In the genomic region with DNA sequence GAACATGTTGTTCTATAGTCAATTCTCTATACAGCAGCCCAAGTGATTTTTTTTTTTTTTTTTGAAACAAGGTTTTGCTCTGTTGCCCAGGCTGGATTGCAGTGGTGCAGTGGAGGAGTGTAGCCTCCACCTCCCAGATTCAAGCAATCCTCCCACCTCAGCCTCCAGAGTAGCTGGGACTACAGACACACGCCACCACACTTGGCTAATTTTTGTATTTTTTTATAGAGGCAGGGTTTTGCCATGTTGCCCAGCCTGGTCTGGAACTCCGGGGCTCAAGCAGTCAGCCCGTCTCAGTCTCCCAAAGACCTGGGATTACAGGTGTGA, we compare ENCODE assay signal across 1 cellular context.
TF ChIP-seq lines count a peak whose summit lies in the region.

No MANE protein-coding gene starts in this region.

TF ChIP-seq in HepG2, 621 proteins besides CTCF, POLR2A, EP300 and RAD21 (continued from another document and continues in another):
- TF ChIP-seq PCBP2 (optimal IDR thresholded peaks at IDR 0.05; ENCODE audit: low read depth, low read length, poor library complexity, severe bottlenecking) (no peak), JUND (CRISPR knock-in tag; IDR thresholded peaks at IDR 0.05) (no peak), NCOA5 (CRISPR knock-in tag; IDR thresholded peaks at IDR 0.05) (no peak), SOX6 (IDR thresholded peaks at IDR 0.05) (no peak), SOX6 (CRISPR knock-in tag; IDR thresholded peaks at IDR 0.05) (0 out of 2 replicates have a peak, but pooled peaks have one; percentile 21), ZNF569 (CRISPR knock-in tag; IDR thresholded peaks at IDR 0.05; ENCODE audit: borderline replicate concordance) (no peak), ZSCAN25 (CRISPR knock-in tag; IDR thresholded peaks at IDR 0.05) (0 out of 2 replicates have a peak, but pooled peaks have one; percentile 26), ZMYM2 (CRISPR knock-in tag; IDR thresholded peaks at IDR 0.05) (0 out of 2 replicates have a peak, but pooled peaks have one; percentile 35), KDM6A (CRISPR knock-in tag; IDR thresholded peaks at IDR 0.05; ENCODE audit: low read depth) (no peak), ATRX (CRISPR knock-in tag; IDR thresholded peaks at IDR 0.05; ENCODE audit: borderline replicate concordance) (no peak), PHB2 (IDR thresholded peaks at IDR 0.05; ENCODE audit: partially characterized antibody) (no peak), ZMYM3 (CRISPR knock-in tag; IDR thresholded peaks at IDR 0.05) (peak; percentile 93), SP140L (CRISPR knock-in tag; IDR thresholded peaks at IDR 0.05; ENCODE audit: borderline replicate concordance) (no peak), ZNF670 (CRISPR knock-in tag; IDR thresholded peaks at IDR 0.05; ENCODE audit: borderline replicate concordance) (no peak), ZNF780A (CRISPR knock-in tag; IDR thresholded peaks at IDR 0.05) (no peak), ZSCAN29 (CRISPR knock-in tag; conservative IDR thresholded peaks at IDR 0.05) (no peak), ZNF253 (CRISPR knock-in tag; IDR thresholded peaks at IDR 0.05; ENCODE audit: borderline replicate concordance) (no peak), EEA1 (CRISPR knock-in tag; IDR thresholded peaks at IDR 0.05; ENCODE audit: borderline replicate concordance) (no peak), ATF7-NPFF (CRISPR knock-in tag; IDR thresholded peaks at IDR 0.05; ENCODE audit: low read depth) (no peak), ZNF326 (CRISPR knock-in tag; IDR thresholded peaks at IDR 0.05; ENCODE audit: borderline replicate concordance) (no peak), TP53 (CRISPR knock-in tag; conservative IDR thresholded peaks at IDR 0.05) (no peak), GPN1 (CRISPR knock-in tag; IDR thresholded peaks at IDR 0.05; ENCODE audit: borderline replicate concordance) (no peak), STAT5B (CRISPR knock-in tag; IDR thresholded peaks at IDR 0.05) (no peak), ZNF383 (CRISPR knock-in tag; IDR thresholded peaks at IDR 0.05; ENCODE audit: borderline replicate concordance) (no peak), ZBTB3 (CRISPR knock-in tag; IDR thresholded peaks at IDR 0.05; ENCODE audit: borderline replicate concordance, low read depth) (peak; percentile 98)
- TF ChIP-seq, protein P1, sequence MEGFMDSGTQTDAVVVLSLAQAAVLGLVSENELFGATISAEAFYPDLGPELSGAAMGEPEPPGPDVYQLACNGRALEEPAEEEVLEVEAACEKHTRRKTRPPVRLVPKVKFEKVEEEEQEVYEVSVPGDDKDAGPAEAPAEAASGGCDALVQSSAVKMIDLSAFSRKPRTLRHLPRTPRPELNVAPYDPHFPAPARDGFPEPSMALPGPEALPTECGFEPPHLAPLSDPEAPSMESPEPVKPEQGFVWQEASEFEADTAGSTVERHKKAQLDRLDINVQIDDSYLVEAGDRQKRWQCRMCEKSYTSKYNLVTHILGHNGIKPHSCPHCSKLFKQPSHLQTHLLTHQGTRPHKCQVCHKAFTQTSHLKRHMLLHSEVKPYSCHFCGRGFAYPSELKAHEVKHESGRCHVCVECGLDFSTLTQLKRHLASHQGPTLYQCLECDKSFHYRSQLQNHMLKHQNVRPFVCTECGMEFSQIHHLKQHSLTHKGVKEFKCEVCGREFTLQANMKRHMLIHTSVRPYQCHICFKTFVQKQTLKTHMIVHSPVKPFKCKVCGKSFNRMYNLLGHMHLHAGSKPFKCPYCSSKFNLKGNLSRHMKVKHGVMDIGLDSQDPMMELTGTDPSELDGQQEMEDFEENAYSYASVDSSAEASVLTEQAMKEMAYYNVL (CRISPR knock-in tag; IDR thresholded peaks at IDR 0.05; ENCODE audit: borderline replicate concordance): peak; percentile 5; the same call in 1 of the 2 replicates
- TF ChIP-seq, protein P2, sequence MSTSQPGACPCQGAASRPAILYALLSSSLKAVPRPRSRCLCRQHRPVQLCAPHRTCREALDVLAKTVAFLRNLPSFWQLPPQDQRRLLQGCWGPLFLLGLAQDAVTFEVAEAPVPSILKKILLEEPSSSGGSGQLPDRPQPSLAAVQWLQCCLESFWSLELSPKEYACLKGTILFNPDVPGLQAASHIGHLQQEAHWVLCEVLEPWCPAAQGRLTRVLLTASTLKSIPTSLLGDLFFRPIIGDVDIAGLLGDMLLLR (CRISPR knock-in tag; IDR thresholded peaks at IDR 0.05): no peak
- TF ChIP-seq, protein P3, sequence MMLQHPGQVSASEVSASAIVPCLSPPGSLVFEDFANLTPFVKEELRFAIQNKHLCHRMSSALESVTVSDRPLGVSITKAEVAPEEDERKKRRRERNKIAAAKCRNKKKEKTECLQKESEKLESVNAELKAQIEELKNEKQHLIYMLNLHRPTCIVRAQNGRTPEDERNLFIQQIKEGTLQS (CRISPR knock-in tag; IDR thresholded peaks at IDR 0.05): no peak
- TF ChIP-seq, protein P4, sequence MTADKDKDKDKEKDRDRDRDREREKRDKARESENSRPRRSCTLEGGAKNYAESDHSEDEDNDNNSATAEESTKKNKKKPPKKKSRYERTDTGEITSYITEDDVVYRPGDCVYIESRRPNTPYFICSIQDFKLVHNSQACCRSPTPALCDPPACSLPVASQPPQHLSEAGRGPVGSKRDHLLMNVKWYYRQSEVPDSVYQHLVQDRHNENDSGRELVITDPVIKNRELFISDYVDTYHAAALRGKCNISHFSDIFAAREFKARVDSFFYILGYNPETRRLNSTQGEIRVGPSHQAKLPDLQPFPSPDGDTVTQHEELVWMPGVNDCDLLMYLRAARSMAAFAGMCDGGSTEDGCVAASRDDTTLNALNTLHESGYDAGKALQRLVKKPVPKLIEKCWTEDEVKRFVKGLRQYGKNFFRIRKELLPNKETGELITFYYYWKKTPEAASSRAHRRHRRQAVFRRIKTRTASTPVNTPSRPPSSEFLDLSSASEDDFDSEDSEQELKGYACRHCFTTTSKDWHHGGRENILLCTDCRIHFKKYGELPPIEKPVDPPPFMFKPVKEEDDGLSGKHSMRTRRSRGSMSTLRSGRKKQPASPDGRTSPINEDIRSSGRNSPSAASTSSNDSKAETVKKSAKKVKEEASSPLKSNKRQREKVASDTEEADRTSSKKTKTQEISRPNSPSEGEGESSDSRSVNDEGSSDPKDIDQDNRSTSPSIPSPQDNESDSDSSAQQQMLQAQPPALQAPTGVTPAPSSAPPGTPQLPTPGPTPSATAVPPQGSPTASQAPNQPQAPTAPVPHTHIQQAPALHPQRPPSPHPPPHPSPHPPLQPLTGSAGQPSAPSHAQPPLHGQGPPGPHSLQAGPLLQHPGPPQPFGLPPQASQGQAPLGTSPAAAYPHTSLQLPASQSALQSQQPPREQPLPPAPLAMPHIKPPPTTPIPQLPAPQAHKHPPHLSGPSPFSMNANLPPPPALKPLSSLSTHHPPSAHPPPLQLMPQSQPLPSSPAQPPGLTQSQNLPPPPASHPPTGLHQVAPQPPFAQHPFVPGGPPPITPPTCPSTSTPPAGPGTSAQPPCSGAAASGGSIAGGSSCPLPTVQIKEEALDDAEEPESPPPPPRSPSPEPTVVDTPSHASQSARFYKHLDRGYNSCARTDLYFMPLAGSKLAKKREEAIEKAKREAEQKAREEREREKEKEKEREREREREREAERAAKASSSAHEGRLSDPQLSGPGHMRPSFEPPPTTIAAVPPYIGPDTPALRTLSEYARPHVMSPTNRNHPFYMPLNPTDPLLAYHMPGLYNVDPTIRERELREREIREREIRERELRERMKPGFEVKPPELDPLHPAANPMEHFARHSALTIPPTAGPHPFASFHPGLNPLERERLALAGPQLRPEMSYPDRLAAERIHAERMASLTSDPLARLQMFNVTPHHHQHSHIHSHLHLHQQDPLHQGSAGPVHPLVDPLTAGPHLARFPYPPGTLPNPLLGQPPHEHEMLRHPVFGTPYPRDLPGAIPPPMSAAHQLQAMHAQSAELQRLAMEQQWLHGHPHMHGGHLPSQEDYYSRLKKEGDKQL (CRISPR knock-in tag; IDR thresholded peaks at IDR 0.05; ENCODE audit: low read depth): no peak
- TF ChIP-seq, protein P5, sequence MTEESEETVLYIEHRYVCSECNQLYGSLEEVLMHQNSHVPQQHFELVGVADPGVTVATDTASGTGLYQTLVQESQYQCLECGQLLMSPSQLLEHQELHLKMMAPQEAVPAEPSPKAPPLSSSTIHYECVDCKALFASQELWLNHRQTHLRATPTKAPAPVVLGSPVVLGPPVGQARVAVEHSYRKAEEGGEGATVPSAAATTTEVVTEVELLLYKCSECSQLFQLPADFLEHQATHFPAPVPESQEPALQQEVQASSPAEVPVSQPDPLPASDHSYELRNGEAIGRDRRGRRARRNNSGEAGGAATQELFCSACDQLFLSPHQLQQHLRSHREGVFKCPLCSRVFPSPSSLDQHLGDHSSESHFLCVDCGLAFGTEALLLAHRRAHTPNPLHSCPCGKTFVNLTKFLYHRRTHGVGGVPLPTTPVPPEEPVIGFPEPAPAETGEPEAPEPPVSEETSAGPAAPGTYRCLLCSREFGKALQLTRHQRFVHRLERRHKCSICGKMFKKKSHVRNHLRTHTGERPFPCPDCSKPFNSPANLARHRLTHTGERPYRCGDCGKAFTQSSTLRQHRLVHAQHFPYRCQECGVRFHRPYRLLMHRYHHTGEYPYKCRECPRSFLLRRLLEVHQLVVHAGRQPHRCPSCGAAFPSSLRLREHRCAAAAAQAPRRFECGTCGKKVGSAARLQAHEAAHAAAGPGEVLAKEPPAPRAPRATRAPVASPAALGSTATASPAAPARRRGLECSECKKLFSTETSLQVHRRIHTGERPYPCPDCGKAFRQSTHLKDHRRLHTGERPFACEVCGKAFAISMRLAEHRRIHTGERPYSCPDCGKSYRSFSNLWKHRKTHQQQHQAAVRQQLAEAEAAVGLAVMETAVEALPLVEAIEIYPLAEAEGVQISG (CRISPR knock-in tag; IDR thresholded peaks at IDR 0.05): no peak; the same call in 1 of the 2 replicates
- TF ChIP-seq, protein P6, sequence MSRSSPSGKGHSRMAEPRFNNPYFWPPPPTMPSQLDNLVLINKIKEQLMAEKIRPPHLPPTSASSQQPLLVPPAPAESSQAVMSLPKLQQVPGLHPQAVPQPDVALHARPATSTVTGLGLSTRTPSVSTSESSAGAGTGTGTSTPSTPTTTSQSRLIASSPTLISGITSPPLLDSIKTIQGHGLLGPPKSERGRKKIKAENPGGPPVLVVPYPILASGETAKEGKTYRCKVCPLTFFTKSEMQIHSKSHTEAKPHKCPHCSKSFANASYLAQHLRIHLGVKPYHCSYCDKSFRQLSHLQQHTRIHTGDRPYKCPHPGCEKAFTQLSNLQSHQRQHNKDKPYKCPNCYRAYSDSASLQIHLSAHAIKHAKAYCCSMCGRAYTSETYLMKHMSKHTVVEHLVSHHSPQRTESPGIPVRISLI (CRISPR knock-in tag; IDR thresholded peaks at IDR 0.05; ENCODE audit: borderline replicate concordance): peak; percentile 90; the same call in 1 of the 2 replicates
- TF ChIP-seq, protein P7, sequence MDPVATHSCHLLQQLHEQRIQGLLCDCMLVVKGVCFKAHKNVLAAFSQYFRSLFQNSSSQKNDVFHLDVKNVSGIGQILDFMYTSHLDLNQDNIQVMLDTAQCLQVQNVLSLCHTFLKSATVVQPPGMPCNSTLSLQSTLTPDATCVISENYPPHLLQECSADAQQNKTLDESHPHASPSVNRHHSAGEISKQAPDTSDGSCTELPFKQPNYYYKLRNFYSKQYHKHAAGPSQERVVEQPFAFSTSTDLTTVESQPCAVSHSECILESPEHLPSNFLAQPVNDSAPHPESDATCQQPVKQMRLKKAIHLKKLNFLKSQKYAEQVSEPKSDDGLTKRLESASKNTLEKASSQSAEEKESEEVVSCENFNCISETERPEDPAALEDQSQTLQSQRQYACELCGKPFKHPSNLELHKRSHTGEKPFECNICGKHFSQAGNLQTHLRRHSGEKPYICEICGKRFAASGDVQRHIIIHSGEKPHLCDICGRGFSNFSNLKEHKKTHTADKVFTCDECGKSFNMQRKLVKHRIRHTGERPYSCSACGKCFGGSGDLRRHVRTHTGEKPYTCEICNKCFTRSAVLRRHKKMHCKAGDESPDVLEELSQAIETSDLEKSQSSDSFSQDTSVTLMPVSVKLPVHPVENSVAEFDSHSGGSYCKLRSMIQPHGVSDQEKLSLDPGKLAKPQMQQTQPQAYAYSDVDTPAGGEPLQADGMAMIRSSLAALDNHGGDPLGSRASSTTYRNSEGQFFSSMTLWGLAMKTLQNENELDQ (CRISPR knock-in tag; IDR thresholded peaks at IDR 0.05; ENCODE audit: borderline replicate concordance): no peak
- TF ChIP-seq, protein P8, sequence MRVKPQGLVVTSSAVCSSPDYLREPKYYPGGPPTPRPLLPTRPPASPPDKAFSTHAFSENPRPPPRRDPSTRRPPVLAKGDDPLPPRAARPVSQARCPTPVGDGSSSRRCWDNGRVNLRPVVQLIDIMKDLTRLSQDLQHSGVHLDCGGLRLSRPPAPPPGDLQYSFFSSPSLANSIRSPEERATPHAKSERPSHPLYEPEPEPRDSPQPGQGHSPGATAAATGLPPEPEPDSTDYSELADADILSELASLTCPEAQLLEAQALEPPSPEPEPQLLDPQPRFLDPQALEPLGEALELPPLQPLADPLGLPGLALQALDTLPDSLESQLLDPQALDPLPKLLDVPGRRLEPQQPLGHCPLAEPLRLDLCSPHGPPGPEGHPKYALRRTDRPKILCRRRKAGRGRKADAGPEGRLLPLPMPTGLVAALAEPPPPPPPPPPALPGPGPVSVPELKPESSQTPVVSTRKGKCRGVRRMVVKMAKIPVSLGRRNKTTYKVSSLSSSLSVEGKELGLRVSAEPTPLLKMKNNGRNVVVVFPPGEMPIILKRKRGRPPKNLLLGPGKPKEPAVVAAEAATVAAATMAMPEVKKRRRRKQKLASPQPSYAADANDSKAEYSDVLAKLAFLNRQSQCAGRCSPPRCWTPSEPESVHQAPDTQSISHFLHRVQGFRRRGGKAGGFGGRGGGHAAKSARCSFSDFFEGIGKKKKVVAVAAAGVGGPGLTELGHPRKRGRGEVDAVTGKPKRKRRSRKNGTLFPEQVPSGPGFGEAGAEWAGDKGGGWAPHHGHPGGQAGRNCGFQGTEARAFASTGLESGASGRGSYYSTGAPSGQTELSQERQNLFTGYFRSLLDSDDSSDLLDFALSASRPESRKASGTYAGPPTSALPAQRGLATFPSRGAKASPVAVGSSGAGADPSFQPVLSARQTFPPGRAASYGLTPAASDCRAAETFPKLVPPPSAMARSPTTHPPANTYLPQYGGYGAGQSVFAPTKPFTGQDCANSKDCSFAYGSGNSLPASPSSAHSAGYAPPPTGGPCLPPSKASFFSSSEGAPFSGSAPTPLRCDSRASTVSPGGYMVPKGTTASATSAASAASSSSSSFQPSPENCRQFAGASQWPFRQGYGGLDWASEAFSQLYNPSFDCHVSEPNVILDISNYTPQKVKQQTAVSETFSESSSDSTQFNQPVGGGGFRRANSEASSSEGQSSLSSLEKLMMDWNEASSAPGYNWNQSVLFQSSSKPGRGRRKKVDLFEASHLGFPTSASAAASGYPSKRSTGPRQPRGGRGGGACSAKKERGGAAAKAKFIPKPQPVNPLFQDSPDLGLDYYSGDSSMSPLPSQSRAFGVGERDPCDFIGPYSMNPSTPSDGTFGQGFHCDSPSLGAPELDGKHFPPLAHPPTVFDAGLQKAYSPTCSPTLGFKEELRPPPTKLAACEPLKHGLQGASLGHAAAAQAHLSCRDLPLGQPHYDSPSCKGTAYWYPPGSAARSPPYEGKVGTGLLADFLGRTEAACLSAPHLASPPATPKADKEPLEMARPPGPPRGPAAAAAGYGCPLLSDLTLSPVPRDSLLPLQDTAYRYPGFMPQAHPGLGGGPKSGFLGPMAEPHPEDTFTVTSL (CRISPR knock-in tag; IDR thresholded peaks at IDR 0.05; ENCODE audit: borderline replicate concordance): no peak
